ENCODE assay signal across 8 cellular contexts in the genomic region with DNA sequence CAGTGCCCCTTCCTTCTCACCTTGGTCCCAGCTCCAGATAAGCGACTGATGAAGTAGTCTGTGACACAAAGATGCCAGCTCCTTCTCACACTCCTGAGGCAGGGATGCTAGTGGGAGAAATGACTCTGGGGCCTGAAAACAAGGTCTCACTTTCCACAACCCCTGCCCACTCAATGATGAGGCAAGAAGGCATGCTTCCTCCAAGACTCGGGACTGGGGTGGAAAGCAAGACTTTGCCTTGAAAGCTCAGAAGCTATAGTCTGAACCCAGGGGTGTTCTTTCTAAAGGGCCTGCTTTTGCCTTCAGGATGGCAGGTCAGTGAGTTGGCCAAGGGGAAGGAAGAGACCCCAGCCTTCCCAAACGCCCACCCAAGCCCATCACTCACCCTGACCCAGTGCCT. TPM values are rescaled to one million over a fixed set of nuclear protein-coding genes. Genes with fewer than 3 reads are reported as not detected.
A peak's percentile ranks its signal among the peaks of the same experiment; 100 is the strongest.
DNase-seq lines count a peak whose midpoint lies in the region; ATAC-seq and TF ChIP-seq lines count a peak whose summit lies in the region.

No MANE protein-coding gene starts in this region.

- H3K9me3 ChIP-seq in uterus, result no peaks in the 10 kb centered on the region

- no peak overlapping the region for H4K8ac ChIP-seq in mesendoderm (ENCODE audit: low read depth, low read length)

- H2BK120ac ChIP-seq in mesendoderm (ENCODE audit: low read depth, low read length), result no peak overlapping the region

- no peak overlapping the region for H2BK5ac ChIP-seq in mesendoderm (ENCODE audit: low read length)

- H3K23ac ChIP-seq in mesendoderm (ENCODE audit: low read length), result peak overlapping the region; percentile 37

- H3K4me3 ChIP-seq in brain microvascular endothelial cell (ENCODE audit: low read depth, low read length) (peak overlapping the region; percentile 99), mesendoderm (ENCODE audit: low read length) (peak overlapping the region; percentile 70), uterus (peak overlapping the region; percentile 91 to 93)

- H2BK15ac ChIP-seq in mesendoderm (replicated peaks; ENCODE audit: low read depth), result no peak overlapping the region

- H3K56ac ChIP-seq in mesendoderm (ENCODE audit: low read length), result peak overlapping the region; percentile 92

- no peak overlapping the region for H3K27ac ChIP-seq in brain microvascular endothelial cell
- H3K27ac ChIP-seq in mesendoderm (ENCODE audit: low read depth, low read length), result no peak overlapping the region
- no peak overlapping the region for H3K27ac ChIP-seq in uterus

- H3K36me3 Mint-ChIP-seq in activated naive CD4-positive, alpha-beta T cell treated with anti-CD3 and anti-CD28 coated beads, Interleukin-2, amount 50 U/mL, for 24 hours, result peaks cover 13% of the 10 kb centered on the region

- peak overlapping the region; percentile 99 for H3K4me2 ChIP-seq in mesendoderm (ENCODE audit: low read length)

- H3K27me3 ChIP-seq in brain microvascular endothelial cell (replicated peaks) (no peaks in the 10 kb centered on the region), mesendoderm (ENCODE audit: insufficient read depth, low read length, poor library complexity) (no peaks in the 10 kb centered on the region), uterus (no peaks in the 10 kb centered on the region)

- intact Hi-C loops in uterus (cut with DNase I; ENCODE audit: low total_unique reads), result no loop called here

- H4K5ac ChIP-seq in mesendoderm (ENCODE audit: low read length), result no peak overlapping the region

- peaks cover 12% of the 10 kb centered on the region for H3K79me1 ChIP-seq in mesendoderm (ENCODE audit: low read length)

- H3K9ac ChIP-seq in mesendoderm (ENCODE audit: low read length), result peak overlapping the region; percentile 84

- H3K36me3 ChIP-seq in brain microvascular endothelial cell (replicated peaks), result peaks cover 4% of the 10 kb centered on the region
- H3K36me3 ChIP-seq in mesendoderm (ENCODE audit: control insufficient read depth, insufficient read depth, low read length), result peaks cover 3% of the 10 kb centered on the region
- no peaks in the 10 kb centered on the region for H3K36me3 ChIP-seq in uterus

- WGBS in mesendoderm (ENCODE audit: extremely low coverage, insufficient coverage, low lambda C conversion rate), result no CpG with 5 or more reads among the region's 3 CpGs

- peaks cover 41% of the 10 kb centered on the region for H3K4me1 Mint-ChIP-seq in activated naive CD4-positive, alpha-beta T cell treated with anti-CD3 and anti-CD28 coated beads, Interleukin-2, amount 50 U/mL, for 24 hours

- no peak overlapping the region for H2AK5ac ChIP-seq in mesendoderm (ENCODE audit: low read length)

- in situ Hi-C loops in brain microvascular endothelial cell (cut with HindIII; ENCODE audit: low pct_ligation_motif_present, low sequenced_read_pairs), result no loop called here

- H3K4ac ChIP-seq in mesendoderm (ENCODE audit: low read depth, low read length), result no peak overlapping the region

- H3K79me2 ChIP-seq in mesendoderm (ENCODE audit: control insufficient read depth, insufficient read depth, low read length), result no peaks in the 10 kb centered on the region

- H3K9me3 Mint-ChIP-seq in activated naive CD4-positive, alpha-beta T cell treated with anti-CD3 and anti-CD28 coated beads, Interleukin-2, amount 50 U/mL, for 24 hours, result no peaks in the 10 kb centered on the region

- TF ChIP-seq POLR2A in uterus (IDR thresholded peaks at IDR 0.05), result no peak

- H3K27ac Mint-ChIP-seq in activated naive CD4-positive, alpha-beta T cell treated with anti-CD3 and anti-CD28 coated beads, Interleukin-2, amount 50 U/mL, for 24 hours, result no peak overlapping the region

- DNase-seq in activated naive CD4-positive, alpha-beta T cell treated with Interleukin-2 at 50 U/mL for 16 hours, result no peak
- DNase-seq in brain microvascular endothelial cell (no peak), mesendoderm (no peak), uterus (no peak), DMS79 treated with DMSO at 0.1 percent for 48 hours (lab: John Stamatoyannopoulos, UW) (no peak), cerebellar cortex (ENCODE audit: low spot score) (no peak)

- H3K27me3 Mint-ChIP-seq in activated naive CD4-positive, alpha-beta T cell treated with anti-CD3 and anti-CD28 coated beads, Interleukin-2, amount 50 U/mL, for 24 hours, result no peaks in the 10 kb centered on the region

- peak overlapping the region; percentile 99 for H3K4me3 Mint-ChIP-seq in activated naive CD4-positive, alpha-beta T cell treated with anti-CD3 and anti-CD28 coated beads, Interleukin-2, amount 50 U/mL, for 24 hours

- ATAC-seq in GM21825 (IDR thresholded peaks at IDR 0.05; ENCODE audit: unreplicated experiment), result no peak

- TF ChIP-seq CTCF in brain microvascular endothelial cell (IDR thresholded peaks at IDR 0.05; ENCODE audit: low read depth, low read length, missing control alignments) (no peak), uterus (IDR thresholded peaks at IDR 0.05) (no peak)

- H3K4me1 ChIP-seq in mesendoderm (ENCODE audit: control insufficient read depth, low read depth, low read length) (no peaks in the 10 kb centered on the region), uterus (peaks cover 0 to 10% of the 10 kb centered on the region in 2 donors)

- no peak overlapping the region for H3K18ac ChIP-seq in mesendoderm (ENCODE audit: low read length)

RNA-seq across cellular contexts. Expression of a gene that starts 1.4 kb away (rescaled TPM):
- polyA plus RNA-seq in mesendoderm (2013, experiment 1 of 2), result 2.9 TPM
- polyA plus RNA-seq in mesendoderm (2013, experiment 2 of 2), result 3.1 TPM
- total RNA-seq in uterus, result 10 to 100 TPM; 10.9 to 42.8 (median 35.7) TPM

RNA-seq across cellular contexts. Expression of a gene that starts 1.4 kb away (rescaled TPM):
- polyA plus RNA-seq in mesendoderm (2013, experiment 1 of 2), result 14.8 TPM
- polyA plus RNA-seq in mesendoderm (2013, experiment 2 of 2), result 14.5 TPM
- total RNA-seq in uterus, result 10 to 100 TPM in 3 of 4 donors, 1 to 10 TPM in 1; 8.5 to 29.2 (median 17.5) TPM

RNA-seq across cellular contexts. Expression of a gene that starts 9.0 kb away (rescaled TPM):
- polyA plus RNA-seq in mesendoderm (2013, experiment 1 of 2), result 70.2 TPM
- 67.5 TPM for polyA plus RNA-seq in mesendoderm (2013, experiment 2 of 2)
- total RNA-seq in uterus, result 100 to 1,000 TPM in 1 of 4 donors, 10 to 100 TPM in 2, 1 to 10 TPM in 1; 8.8 to 101 (median 45.8) TPM

RNA-seq across cellular contexts. Expression of a gene that starts 16.2 kb away (rescaled TPM):
- polyA plus RNA-seq in mesendoderm (2013, experiment 1 of 2), result 28.9 TPM
- polyA plus RNA-seq in mesendoderm (2013, experiment 2 of 2), result 30.5 TPM
- 10 to 100 TPM; 20.2 to 56.2 (median 29.8) TPM for total RNA-seq in uterus

RNA-seq across cellular contexts. Expression of a gene that starts 18.0 kb away (rescaled TPM):
- not detected for polyA plus RNA-seq in mesendoderm (2013, experiment 1 of 2)
- polyA plus RNA-seq in mesendoderm (2013, experiment 2 of 2), result not detected
- 1 to 10 TPM in 1 of 4 donors, not detected in 3; 2.9 TPM for total RNA-seq in uterus
